8 cellular contexts compared by ENCODE assay signal in the genomic region with DNA sequence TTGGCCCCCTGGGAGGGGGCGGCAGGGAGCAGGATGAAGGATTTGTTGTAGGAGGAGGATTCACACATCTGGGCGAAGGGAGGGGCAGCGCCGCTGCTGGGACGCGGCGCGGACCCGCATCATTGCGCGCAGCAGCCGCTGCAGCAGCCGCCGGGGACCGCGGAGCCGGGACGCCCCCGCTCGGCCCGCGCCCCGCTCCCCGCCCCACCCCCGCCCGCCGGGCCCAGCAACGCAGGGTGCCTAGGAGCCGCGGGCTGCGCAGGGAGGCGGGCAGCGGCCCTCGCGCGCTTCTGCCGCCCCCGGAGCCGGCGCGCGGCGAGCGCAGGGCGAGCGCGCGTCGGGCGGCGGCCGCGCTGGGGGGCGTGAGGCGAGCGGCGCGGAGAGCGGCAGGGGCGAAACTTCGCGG. TPM values are rescaled to one million over a fixed set of nuclear protein-coding genes. Genes with fewer than 3 reads are reported as not detected.
DNase-seq lines count a peak whose midpoint lies in the region; ATAC-seq and TF ChIP-seq lines count a peak whose summit lies in the region.

No MANE protein-coding gene starts in this region.

- peak overlapping the region in 3 of 4 donors; percentile 31 to 50 (median 45) for H3K4me3 ChIP-seq in Peyer's patch
- peak overlapping the region; percentile 38 for H3K4me3 ChIP-seq in fibroblast of villous mesenchyme (ENCODE audit: low read depth, low read length)
- peak overlapping the region; percentile 66 for H3K4me3 ChIP-seq in retinal pigment epithelial cell (ENCODE audit: low read length)

- peaks cover 0 to 9% of the 10 kb centered on the region in 2 donors for H3K27me3 ChIP-seq in Peyer's patch

- no peak for TF ChIP-seq POLR2A in Peyer's patch (IDR thresholded peaks at IDR 0.05)

- H3K36me3 ChIP-seq in Peyer's patch = no peaks in the 10 kb centered on the region

- TF ChIP-seq CTCF in GM10266 (IDR thresholded peaks at IDR 0.05; ENCODE audit: control insufficient read depth, insufficient read depth, low read depth, missing control alignments) = no peak
- no peak for TF ChIP-seq CTCF in Peyer's patch (IDR thresholded peaks at IDR 0.05)
- TF ChIP-seq CTCF in fibroblast of villous mesenchyme (IDR thresholded peaks at IDR 0.05; ENCODE audit: insufficient read depth, low read depth, low read length) = no peak
- TF ChIP-seq CTCF in retinal pigment epithelial cell (conservative IDR thresholded peaks at IDR 0.05; ENCODE audit: low read depth, low read length) = no peak

- H3K27ac ChIP-seq in Peyer's patch = no peak overlapping the region

- no peaks in the 10 kb centered on the region for H3K9me3 ChIP-seq in Peyer's patch

- peak; percentile 25 for ATAC-seq in GM21723 (IDR thresholded peaks at IDR 0.05; ENCODE audit: unreplicated experiment)

- peak; percentile 27 for DNase-seq in GM10266 (ENCODE audit: extremely low spot score)
- DNase-seq in Peyer's patch = no peak
- no peak for DNase-seq in fibroblast of villous mesenchyme (ENCODE audit: low read depth)
- DNase-seq in retinal pigment epithelial cell (ENCODE audit: low read depth) = no peak
- no peak for DNase-seq in GM19238 (ENCODE audit: insufficient read length, low spot score)
- no peak for DNase-seq in stimulated activated CD4-positive, alpha-beta T cell treated with anti-CD3 and anti-CD28 coated beads, Interleukin-2, amount 100 ng/mL, for 48 hours
- DNase-seq in GOT3 (lab: John Stamatoyannopoulos, UW) = no peak

- peaks cover 0 to 11% (median 5%) of the 10 kb centered on the region in 4 donors for H3K4me1 ChIP-seq in Peyer's patch

RNA-seq across cellular contexts. Expression of gene NKAIN2, which starts 0.2 kb away (rescaled TPM):
- total RNA-seq in Peyer's patch (not detected), fibroblast of villous mesenchyme (not detected in 2 replicates)
